9 cellular contexts compared by ENCODE assay signal in the genomic region with DNA sequence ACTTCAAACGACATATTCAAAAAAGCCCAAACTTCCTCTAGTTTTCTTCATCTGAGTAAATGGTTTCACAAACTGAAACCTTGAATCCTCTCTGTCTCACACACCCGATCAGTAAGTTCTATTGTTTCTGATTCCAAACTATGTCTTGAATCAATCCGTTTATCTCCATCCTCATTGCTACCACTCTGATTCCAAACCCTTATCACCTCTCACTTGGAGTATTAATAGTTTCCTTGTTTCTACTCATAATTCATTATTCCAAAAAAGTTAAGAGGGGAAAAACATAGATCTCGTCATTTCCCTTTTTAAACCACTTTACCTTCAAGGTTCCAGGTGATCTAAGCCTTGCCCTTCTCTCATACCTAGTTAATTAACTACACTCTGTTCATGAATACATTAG. TPM values are rescaled to one million over a fixed set of nuclear protein-coding genes. Genes with fewer than 3 reads are reported as not detected.
DNase-seq lines count a peak whose midpoint lies in the region; ATAC-seq and TF ChIP-seq lines count a peak whose summit lies in the region.
"Had no signal": no experiment of that assay in that cellular context is flagged by ENCODE, and none has a peak within 500 bp of the region (broad histone marks: within the 10 kb centered on the region; RNA-seq: fewer than 3 reads in every experiment).

No MANE protein-coding gene starts in this region.

- H3K27me3 ChIP-seq in neural progenitor cell: no peaks in the 10 kb centered on the region
- H3K27me3 ChIP-seq: heart right ventricle had no signal

- peaks cover 36% of the 10 kb centered on the region for H3K36me3 Mint-ChIP-seq in activated naive CD8-positive, alpha-beta T cell treated with anti-CD3 and anti-CD28 coated beads, Interleukin-2, amount 10 ng/mL, durations not matched to agents 7 days and 5 days
- H3K36me3 Mint-ChIP-seq in neural progenitor cell: peaks cover 7% of the 10 kb centered on the region

- H3K4me3 ChIP-seq in GM08714 (ENCODE audit: low read length) (peak overlapping the region; percentile 97; the same call in 1 of the 2 replicates), neural progenitor cell (peak overlapping the region; percentile 93)
- peak overlapping the region; percentile 91 for H3K4me3 ChIP-seq in Jurkat, Clone E6-1 (ENCODE audit: low read length)

- H3K9me3 ChIP-seq in neural progenitor cell (ENCODE audit: low read depth): no peaks in the 10 kb centered on the region
- H3K9me3 ChIP-seq: heart right ventricle had no signal

- H3K79me2 ChIP-seq in neural progenitor cell (ENCODE audit: low read depth): peaks cover 71% of the 10 kb centered on the region

- no peak for ATAC-seq in activated naive CD8-positive, alpha-beta T cell treated with anti-CD3 and anti-CD28 coated beads, Interleukin-2, amount 10 ng/mL, durations not matched to agents 7 days and 5 days (ENCODE audit: low read depth)
- ATAC-seq in GM18520 (IDR thresholded peaks at IDR 0.05; ENCODE audit: unreplicated experiment): no peak
- ATAC-seq: heart right ventricle had no signal

- no peaks in the 10 kb centered on the region for H3K36me3 ChIP-seq in neural progenitor cell

- intact Hi-C loops in cardiac septum (cut with DNase I): no loop called here

- H3K27ac Mint-ChIP-seq in activated naive CD8-positive, alpha-beta T cell treated with anti-CD3 and anti-CD28 coated beads, Interleukin-2, amount 10 ng/mL, durations not matched to agents 7 days and 5 days: peak overlapping the region; percentile 87
- no peak overlapping the region for H3K27ac Mint-ChIP-seq in neural progenitor cell

- H3K4me1 ChIP-seq in neural progenitor cell: peaks cover 14% of the 10 kb centered on the region

- peak overlapping the region; percentile 87 for H3K4me3 Mint-ChIP-seq in activated naive CD8-positive, alpha-beta T cell treated with anti-CD3 and anti-CD28 coated beads, Interleukin-2, amount 10 ng/mL, durations not matched to agents 7 days and 5 days
- peak overlapping the region; percentile 100 for H3K4me3 Mint-ChIP-seq in neural progenitor cell

- no peak overlapping the region for H3K27ac ChIP-seq in neural progenitor cell
- H3K27ac ChIP-seq: heart right ventricle had no signal

- H2AFZ ChIP-seq in neural progenitor cell (replicated peaks): no peak overlapping the region

- H3K4me2 ChIP-seq in neural progenitor cell: peak overlapping the region; percentile 94

- no peaks in the 10 kb centered on the region for H3F3A ChIP-seq in neural progenitor cell (ENCODE audit: low read depth)

- no peak for DNase-seq in Jurkat, Clone E6-1 (ENCODE audit: low read depth, low spot score)
- DNase-seq in activated naive CD8-positive, alpha-beta T cell treated with anti-CD3 and anti-CD28 coated beads, Interleukin-2, amount 10 ng/mL, durations not matched to agents 7 days and 5 days: no peak
- DNase-seq in neural progenitor cell (ENCODE audit: low spot score) (no peak), cardiac septum (ENCODE audit: low spot score) (no peak), GDM1 (lab: John Stamatoyannopoulos, UW) (no peak)
- DNase-seq: heart right ventricle, NCI-H2227 treated with DMSO at 0.1 percent for 48 hours had no signal

- POLR2A ChIA-PET in activated naive CD8-positive, alpha-beta T cell treated with anti-CD3 and anti-CD28 coated beads, Interleukin-2, amount 10 ng/mL, durations not matched to agents 7 days and 5 days (lab: Charles Lee): interaction anchor here (2.0 to 2.2 kb wide), 2 partner anchors 97 to 193 kb away, joined by 4 to 45 read pairs; a partner anchor contains a TSS

- H3K9me3 Mint-ChIP-seq in activated naive CD8-positive, alpha-beta T cell treated with anti-CD3 and anti-CD28 coated beads, Interleukin-2, amount 10 ng/mL, durations not matched to agents 7 days and 5 days: no peaks in the 10 kb centered on the region
- H3K9me3 Mint-ChIP-seq in neural progenitor cell: no peaks in the 10 kb centered on the region

- no peaks in the 10 kb centered on the region for H4K20me1 ChIP-seq in neural progenitor cell (ENCODE audit: low read depth)

- no peak overlapping the region for H3K9ac ChIP-seq in neural progenitor cell

- H3K27me3 Mint-ChIP-seq in activated naive CD8-positive, alpha-beta T cell treated with anti-CD3 and anti-CD28 coated beads, Interleukin-2, amount 10 ng/mL, durations not matched to agents 7 days and 5 days: no peaks in the 10 kb centered on the region
- H3K27me3 Mint-ChIP-seq in neural progenitor cell (ENCODE audit: insufficient read depth, low read depth): no peaks in the 10 kb centered on the region

- H3K4me1 Mint-ChIP-seq in activated naive CD8-positive, alpha-beta T cell treated with anti-CD3 and anti-CD28 coated beads, Interleukin-2, amount 10 ng/mL, durations not matched to agents 7 days and 5 days: peaks cover 44% of the 10 kb centered on the region
- peaks cover 22% of the 10 kb centered on the region for H3K4me1 Mint-ChIP-seq in neural progenitor cell

- no peak for TF ChIP-seq CTCF in neural progenitor cell (IDR thresholded peaks at IDR 0.05)

RNA-seq across cellular contexts. Expression of a gene that starts 1.7 kb away (rescaled TPM):
- 16.7 TPM for polyA plus RNA-seq in Jurkat, Clone E6-1 (2012; ENCODE audit: insufficient read depth, insufficient read length)
- 10 to 100 TPM; 17.8 to 18.6 TPM for total RNA-seq in activated naive CD8-positive, alpha-beta T cell treated with anti-CD3 and anti-CD28 coated beads, Interleukin-2, amount 10 ng/mL, durations not matched to agents 7 days and 5 days
- total RNA-seq in neural progenitor cell (ENCODE audit: low replicate concordance) (13.3 and 24.2 TPM in 2 replicates), cardiac septum (4.2 TPM)
